Comparison of ENCODE assay signal across 17 cellular contexts in genomic region chr2:229869226-229869625, GRCh38. TPM values are rescaled to one million over a fixed set of nuclear protein-coding genes. Genes with fewer than 3 reads are reported as not detected.
DNase-seq lines count a peak whose midpoint lies in the region; ATAC-seq and TF ChIP-seq lines count a peak whose summit lies in the region.
"Had no signal": no experiment of that assay in that cellular context is flagged by ENCODE, and none has a peak within 500 bp of the region (broad histone marks: within the 10 kb centered on the region; RNA-seq: fewer than 3 reads in every experiment).

No MANE protein-coding gene starts in this region.

- POLR2A ChIA-PET in HEK293 (lab: Yijun Ruan, JAX), result no interaction called here

- H3K4me1 ChIP-seq in HEK293 (ENCODE audit: control insufficient read depth, insufficient read depth, low read length) (peaks cover 9% of the 10 kb centered on the region), endodermal cell (ENCODE audit: control insufficient read depth, insufficient read depth, low read length) (no peaks in the 10 kb centered on the region)

- no peak overlapping the region for H3K4me3 Mint-ChIP-seq in activated naive CD4-positive, alpha-beta T cell treated with anti-CD3 and anti-CD28 coated beads, Interleukin-2, amount 50 U/mL, for 24 hours
- H3K4me3 Mint-ChIP-seq in endodermal cell, result no peak overlapping the region
- H3K4me3 Mint-ChIP-seq in stimulated activated effector memory CD8-positive, alpha-beta T cell treated with anti-CD3 and anti-CD28 coated beads, Interleukin-12 subunit alpha, Interleukin-12 subunit beta, amount 100 ng/mL, for 72 hours, result no peak overlapping the region
- H3K4me3 Mint-ChIP-seq: activated CD4-positive, alpha-beta memory T cell treated with anti-CD3 and anti-CD28 coated beads for 36 hours; activated naive CD8-positive, alpha-beta T cell treated with anti-CD3 and anti-CD28 coated beads, Interleukin-2, amount 50 U/mL, for 24 hours; activated T-cell treated with anti-CD3 and anti-CD28 coated beads, Interleukin-2, amount 50 U/mL, for 4 hours had no signal

- H3K9me3 Mint-ChIP-seq in activated naive CD4-positive, alpha-beta T cell treated with anti-CD3 and anti-CD28 coated beads, Interleukin-2, amount 50 U/mL, for 24 hours, result no peaks in the 10 kb centered on the region
- no peaks in the 10 kb centered on the region for H3K9me3 Mint-ChIP-seq in endodermal cell
- no peaks in the 10 kb centered on the region for H3K9me3 Mint-ChIP-seq in stimulated activated effector memory CD8-positive, alpha-beta T cell treated with anti-CD3 and anti-CD28 coated beads, Interleukin-12 subunit alpha, Interleukin-12 subunit beta, amount 100 ng/mL, for 72 hours
- H3K9me3 Mint-ChIP-seq: activated CD4-positive, alpha-beta memory T cell treated with anti-CD3 and anti-CD28 coated beads for 36 hours; activated naive CD8-positive, alpha-beta T cell treated with anti-CD3 and anti-CD28 coated beads, Interleukin-2, amount 50 U/mL, for 24 hours; activated T-cell treated with anti-CD3 and anti-CD28 coated beads, Interleukin-2, amount 50 U/mL, for 4 hours had no signal

- H3K4me1 Mint-ChIP-seq in activated naive CD4-positive, alpha-beta T cell treated with anti-CD3 and anti-CD28 coated beads, Interleukin-2, amount 50 U/mL, for 24 hours, result peaks cover 76% of the 10 kb centered on the region
- peaks cover 17% of the 10 kb centered on the region for H3K4me1 Mint-ChIP-seq in endodermal cell
- H3K4me1 Mint-ChIP-seq in stimulated activated effector memory CD8-positive, alpha-beta T cell treated with anti-CD3 and anti-CD28 coated beads, Interleukin-12 subunit alpha, Interleukin-12 subunit beta, amount 100 ng/mL, for 72 hours, result peaks cover 44% of the 10 kb centered on the region

- ATAC-seq in stimulated activated effector memory CD8-positive, alpha-beta T cell treated with anti-CD3 and anti-CD28 coated beads, Interleukin-12 subunit alpha, Interleukin-12 subunit beta, amount 100 ng/mL, for 72 hours, result no peak
- ATAC-seq: activated naive CD8-positive, alpha-beta T cell treated with anti-CD3 and anti-CD28 coated beads, Interleukin-2, amount 50 U/mL, for 24 hours; activated T-cell treated with anti-CD3 and anti-CD28 coated beads, Interleukin-2, amount 50 U/mL, for 4 hours; left lung had no signal

- H3K9ac ChIP-seq in endodermal cell (ENCODE audit: extremely low read depth, low read length, poor library complexity, severe bottlenecking), result no peak overlapping the region

- H3K27ac ChIP-seq in HEK293 (ENCODE audit: extremely low read depth, low read depth, low read length) (no peak overlapping the region), endodermal cell (ENCODE audit: low read depth, low read length) (no peak overlapping the region)
- H3K27ac ChIP-seq: left lung, right lobe of liver, upper lobe of left lung had no signal

- H3K9me3 ChIP-seq in HEK293 (ENCODE audit: control insufficient read depth, insufficient read depth, low read depth, low read length) (no peaks in the 10 kb centered on the region), endodermal cell (ENCODE audit: control insufficient read depth, low read length) (no peaks in the 10 kb centered on the region)
- H3K9me3 ChIP-seq: left lung, right lobe of liver, upper lobe of left lung had no signal

- H3K4me3 ChIP-seq in HEK293 (ENCODE audit: low read depth, low read length), result no peak overlapping the region
- H3K4me3 ChIP-seq in endodermal cell (ENCODE audit: low read length), result no peak overlapping the region
- H3K4me3 ChIP-seq: left lung, right lobe of liver, upper lobe of left lung had no signal

- TF ChIP-seq CTCF in HEK293 (tag by site-specific recombination; IDR thresholded peaks at IDR 0.05), result no peak
- no peak for TF ChIP-seq CTCF in endodermal cell (conservative IDR thresholded peaks at IDR 0.05)

- H3K36me3 Mint-ChIP-seq in activated naive CD4-positive, alpha-beta T cell treated with anti-CD3 and anti-CD28 coated beads, Interleukin-2, amount 50 U/mL, for 24 hours, result peaks cover 30% of the 10 kb centered on the region
- peaks cover 22% of the 10 kb centered on the region for H3K36me3 Mint-ChIP-seq in endodermal cell (ENCODE audit: low read depth)
- H3K36me3 Mint-ChIP-seq in stimulated activated effector memory CD8-positive, alpha-beta T cell treated with anti-CD3 and anti-CD28 coated beads, Interleukin-12 subunit alpha, Interleukin-12 subunit beta, amount 100 ng/mL, for 72 hours, result peaks cover 55% of the 10 kb centered on the region

- H3K27ac Mint-ChIP-seq in activated naive CD4-positive, alpha-beta T cell treated with anti-CD3 and anti-CD28 coated beads, Interleukin-2, amount 50 U/mL, for 24 hours, result peak overlapping the region; percentile 76
- peak overlapping the region; percentile 65 for H3K27ac Mint-ChIP-seq in endodermal cell
- peak overlapping the region; percentile 38 for H3K27ac Mint-ChIP-seq in stimulated activated effector memory CD8-positive, alpha-beta T cell treated with anti-CD3 and anti-CD28 coated beads, Interleukin-12 subunit alpha, Interleukin-12 subunit beta, amount 100 ng/mL, for 72 hours
- H3K27ac Mint-ChIP-seq: activated CD4-positive, alpha-beta memory T cell treated with anti-CD3 and anti-CD28 coated beads for 36 hours had no signal

- no peak for DNase-seq in activated naive CD4-positive, alpha-beta T cell treated with anti-CD3 and anti-CD28 coated beads, Interleukin-2, amount 50 U/mL, for 16 hours
- no peak for DNase-seq in endodermal cell
- DNase-seq in stimulated activated effector memory CD8-positive, alpha-beta T cell treated with anti-CD3 and anti-CD28 coated beads, Interleukin-12 subunit alpha, Interleukin-12 subunit beta, amount 100 ng/mL, for 72 hours (ENCODE audit: low spot score in 2 of 2), result no peak
- no peak for DNase-seq in NCI-H226
- no peak for DNase-seq in NCI-H2107 treated with DMSO at 0.1 percent for 48 hours (lab: John Stamatoyannopoulos, UW; ENCODE audit: unreplicated experiment)
- DNase-seq in cerebellar cortex (ENCODE audit: low spot score), result no peak
- DNase-seq: activated CD4-positive, alpha-beta memory T cell treated with anti-CD3 and anti-CD28 coated beads for 36 hours; activated naive CD8-positive, alpha-beta T cell treated with anti-CD3 and anti-CD28 coated beads, Interleukin-2, amount 50 U/mL, for 24 hours; activated T-cell treated with anti-CD3 and anti-CD28 coated beads, Interleukin-2, amount 50 U/mL, for 4 hours; left lung; NCI-H1436 treated with DMSO at 0.1 percent for 48 hours; NCI-H345; right lobe of liver; stimulated activated CD4-positive, alpha-beta T cell treated with anti-CD3 and anti-CD28 coated beads, Interleukin-2, amount 100 ng/mL, for 24 hours; upper lobe of left lung had no signal

- no peaks in the 10 kb centered on the region for H3K27me3 Mint-ChIP-seq in activated naive CD4-positive, alpha-beta T cell treated with anti-CD3 and anti-CD28 coated beads, Interleukin-2, amount 50 U/mL, for 24 hours
- H3K27me3 Mint-ChIP-seq in endodermal cell (ENCODE audit: insufficient read depth), result no peaks in the 10 kb centered on the region
- H3K27me3 Mint-ChIP-seq: activated CD4-positive, alpha-beta memory T cell treated with anti-CD3 and anti-CD28 coated beads for 36 hours; activated naive CD8-positive, alpha-beta T cell treated with anti-CD3 and anti-CD28 coated beads, Interleukin-2, amount 50 U/mL, for 24 hours had no signal

- H3K27me3 ChIP-seq in endodermal cell (ENCODE audit: control insufficient read depth, insufficient read depth, low read length, poor library complexity, severe bottlenecking), result no peaks in the 10 kb centered on the region
- H3K27me3 ChIP-seq: left lung, right lobe of liver, upper lobe of left lung had no signal

- H3K36me3 ChIP-seq in HEK293 (ENCODE audit: control insufficient read depth in 2 of 2, insufficient read depth in 1 of 2, low read length in 2 of 2) (peaks cover 8 to 28% of the 10 kb centered on the region in 2 experiments; a peak in 2 of 3 replicates), endodermal cell (ENCODE audit: control insufficient read depth, insufficient read depth, low read length) (peaks cover 53% of the 10 kb centered on the region)
- H3K36me3 ChIP-seq: right lobe of liver had no signal

- CTCF ChIA-PET in HEK293 (lab: Yijun Ruan, JAX), result no interaction called here

- 87 to 98% methylated on average over 2 to 3 of the region's 3 CpGs for WGBS in endodermal cell (ENCODE audit: insufficient coverage in 1 of 2, insufficient read length in 1 of 2), 2 experiments

TF ChIP-seq in HEK293, 187 proteins besides CTCF, POLR2A, EP300 and RAD21:
- TF ChIP-seq ATF2 (tag by site-specific recombination; IDR thresholded peaks at IDR 0.05; ENCODE audit: low read depth), result peak; percentile 30; the same call in 1 of the 2 replicates
- no peak for TF ChIP-seq GLI4 (tag by site-specific recombination; IDR thresholded peaks at IDR 0.05)
- TF ChIP-seq ZNF211 (tag by site-specific recombination; IDR thresholded peaks at IDR 0.05; ENCODE audit: low read depth), result 0 out of 2 replicates have a peak, but pooled peaks have one; percentile 49
- no peak for TF ChIP-seq KLF9 (tag by site-specific recombination; IDR thresholded peaks at IDR 0.05; ENCODE audit: low read depth)
- peak; percentile 96 for TF ChIP-seq SCRT2 (tag by site-specific recombination; IDR thresholded peaks at IDR 0.05)
- no peak for TF ChIP-seq ZNF510 (tag by site-specific recombination; IDR thresholded peaks at IDR 0.05; ENCODE audit: insufficient replicate concordance)

RNA-seq across cellular contexts. Expression of gene TRIP12, which starts 52.6 kb away (rescaled TPM):
- total RNA-seq in endodermal cell, result 100 to 1,000 TPM; 177 to 229 TPM
- 98.1 TPM for polyA plus RNA-seq in endodermal cell (2013, experiment 1 of 2)
- 101 TPM for polyA plus RNA-seq in endodermal cell (2013, experiment 2 of 2)

RNA-seq across cellular contexts. Expression of gene FBXO36, which starts 53.1 kb away (rescaled TPM):
- 10 to 100 TPM in 1 of 2 donors, 1 to 10 TPM in 1; 6.7 to 13.3 TPM for total RNA-seq in endodermal cell
- 7.5 TPM for polyA plus RNA-seq in endodermal cell (2013, experiment 1 of 2)
- 7.9 TPM for polyA plus RNA-seq in endodermal cell (2013, experiment 2 of 2)
